ENCODE assay signal across 2 cellular contexts in the genomic region with DNA sequence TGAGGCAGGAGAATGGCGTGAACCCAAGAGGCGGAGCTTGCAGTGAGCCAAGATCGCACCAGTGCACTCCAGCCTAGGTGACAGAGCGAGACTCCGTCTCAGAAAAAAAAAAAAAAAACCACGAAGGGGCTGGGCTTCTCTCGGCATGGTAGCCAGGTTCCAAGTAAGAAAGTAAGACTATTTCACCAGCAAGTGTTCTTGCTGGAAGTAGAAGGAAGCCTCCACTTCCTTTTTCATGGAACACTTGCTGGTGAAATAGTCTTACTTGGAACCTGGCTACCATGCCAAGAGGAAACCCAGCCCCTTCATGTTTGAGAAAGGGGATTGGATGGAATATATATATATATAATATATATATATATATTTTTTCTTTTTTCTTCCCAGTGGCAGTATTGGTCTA.
TF ChIP-seq lines count a peak whose summit lies in the region.

No MANE protein-coding gene starts in this region.

TF ChIP-seq in HepG2, 621 proteins besides CTCF, POLR2A, EP300 and RAD21 (continued from another document):
- TF ChIP-seq ZNF362 (CRISPR knock-in tag; IDR thresholded peaks at IDR 0.05; ENCODE audit: borderline replicate concordance) (no peak), ZNF205 (CRISPR knock-in tag; IDR thresholded peaks at IDR 0.05) (no peak), HNF1A (IDR thresholded peaks at IDR 0.05; ENCODE audit: low read depth) (no peak), HNF1A (CRISPR knock-in tag; IDR thresholded peaks at IDR 0.05; ENCODE audit: borderline replicate concordance) (no peak), PITX1 (CRISPR knock-in tag; IDR thresholded peaks at IDR 0.05) (no peak), MEIS1 (CRISPR knock-in tag; IDR thresholded peaks at IDR 0.05; ENCODE audit: borderline replicate concordance) (no peak)
- TF ChIP-seq, protein P1, sequence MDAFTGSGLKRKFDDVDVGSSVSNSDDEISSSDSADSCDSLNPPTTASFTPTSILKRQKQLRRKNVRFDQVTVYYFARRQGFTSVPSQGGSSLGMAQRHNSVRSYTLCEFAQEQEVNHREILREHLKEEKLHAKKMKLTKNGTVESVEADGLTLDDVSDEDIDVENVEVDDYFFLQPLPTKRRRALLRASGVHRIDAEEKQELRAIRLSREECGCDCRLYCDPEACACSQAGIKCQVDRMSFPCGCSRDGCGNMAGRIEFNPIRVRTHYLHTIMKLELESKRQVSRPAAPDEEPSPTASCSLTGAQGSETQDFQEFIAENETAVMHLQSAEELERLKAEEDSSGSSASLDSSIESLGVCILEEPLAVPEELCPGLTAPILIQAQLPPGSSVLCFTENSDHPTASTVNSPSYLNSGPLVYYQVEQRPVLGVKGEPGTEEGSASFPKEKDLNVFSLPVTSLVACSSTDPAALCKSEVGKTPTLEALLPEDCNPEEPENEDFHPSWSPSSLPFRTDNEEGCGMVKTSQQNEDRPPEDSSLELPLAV (CRISPR knock-in tag; conservative IDR thresholded peaks at IDR 0.05; ENCODE audit: low read depth): no peak

TF ChIP-seq in GM12891, 5 proteins besides CTCF, POLR2A, EP300 and RAD21 (continued from another document):
- TF ChIP-seq SPI1 (IDR thresholded peaks at IDR 0.05; ENCODE audit: low read depth, low read length) (no peak), TAF1 (IDR thresholded peaks at IDR 0.05; ENCODE audit: low read depth, low read length) (no peak)
